9 cellular contexts compared by ENCODE assay signal in the genomic region with DNA sequence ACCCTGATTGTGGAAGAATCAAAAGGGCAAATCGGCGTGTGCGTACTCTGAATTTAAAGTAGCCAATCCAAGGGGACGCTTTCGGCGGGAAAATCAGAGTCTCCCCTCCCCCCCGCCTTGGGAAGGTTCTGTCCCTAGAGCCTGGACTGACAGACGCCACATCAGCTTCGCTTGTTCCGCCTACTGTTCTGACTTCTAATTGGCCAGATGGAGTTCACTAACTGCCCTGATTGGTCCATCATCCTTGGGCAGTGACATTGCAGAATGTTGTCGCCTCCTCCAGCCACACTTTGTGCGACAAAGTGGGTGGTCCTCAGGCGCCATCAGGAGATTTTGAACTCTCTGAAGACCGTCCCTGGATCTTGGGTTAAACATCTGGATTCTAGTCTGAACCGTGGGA. TPM values are rescaled to one million over a fixed set of nuclear protein-coding genes. Genes with fewer than 3 reads are reported as not detected.
"Had no signal": no experiment of that assay in that cellular context is flagged by ENCODE, and none has a peak within 500 bp of the region (broad histone marks: within the 10 kb centered on the region; RNA-seq: fewer than 3 reads in every experiment).

A gene with protein sequence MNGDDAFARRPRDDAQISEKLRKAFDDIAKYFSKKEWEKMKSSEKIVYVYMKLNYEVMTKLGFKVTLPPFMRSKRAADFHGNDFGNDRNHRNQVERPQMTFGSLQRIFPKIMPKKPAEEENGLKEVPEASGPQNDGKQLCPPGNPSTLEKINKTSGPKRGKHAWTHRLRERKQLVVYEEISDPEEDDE (minus strand): TSS at position 101 of the 400 bp plus-strand sequence. CDS start 588 bp downstream, outside the sequence.

RNA-seq across cellular contexts. Expression of the gene that starts here (rescaled TPM):
- total RNA-seq: OCI-LY7, PC-3, PC-9, Peyer's patch, Right ventricle myocardium inferior, Right ventricle myocardium superior, SJCRH30, T-cell had no signal
- polyA plus RNA-seq: SK-N-SH had no signal
